ENCODE assay signal across 13 cellular contexts in genomic region chr1:55720243-55720642, GRCh38.
DNase-seq lines count a peak whose midpoint lies in the region; ATAC-seq and TF ChIP-seq lines count a peak whose summit lies in the region.
"Had no signal": no experiment of that assay in that cellular context is flagged by ENCODE, and none has a peak within 500 bp of the region (broad histone marks: within the 10 kb centered on the region; RNA-seq: fewer than 3 reads in every experiment).

No MANE protein-coding gene starts in this region.

- H3K4me3 ChIP-seq in SJSA1 (no peak overlapping the region), heart left ventricle (no peak overlapping the region), sigmoid colon (no peak overlapping the region), A673 (ENCODE audit: low read depth, low read length, poor library complexity, severe bottlenecking) (no peak overlapping the region)
- H3K4me3 ChIP-seq: gastrocnemius medialis had no signal

- TF ChIP-seq CTCF in heart left ventricle (IDR thresholded peaks at IDR 0.05): no peak
- TF ChIP-seq CTCF in sigmoid colon (IDR thresholded peaks at IDR 0.05): no peak
- no peak for TF ChIP-seq CTCF in A673 (conservative IDR thresholded peaks at IDR 0.05; ENCODE audit: low read depth, low read length)

- WGBS in heart left ventricle, 4 donors: 73 to 85% (median 80%) methylated on average over 3 of the region's 3 CpGs
- WGBS in sigmoid colon, 2 donors: 70 to 79% methylated on average over 3 of the region's 3 CpGs

- H3K36me3 ChIP-seq in SJSA1 (no peaks in the 10 kb centered on the region), heart left ventricle (no peaks in the 10 kb centered on the region), sigmoid colon (no peaks in the 10 kb centered on the region), A673 (ENCODE audit: insufficient read depth, low read length, poor library complexity, severe bottlenecking) (no peaks in the 10 kb centered on the region)
- H3K36me3 ChIP-seq: gastrocnemius medialis had no signal

- H3K27ac ChIP-seq in SJSA1 (peak overlapping the region; percentile 83), heart left ventricle (no peak overlapping the region), sigmoid colon (peak overlapping the region; percentile 14 to 89 (median 68)), A673 (ENCODE audit: low read depth, low read length, poor library complexity, severe bottlenecking) (no peak overlapping the region)

- POLR2A ChIA-PET in A673 (lab: Charles Lee; ENCODE audit: low non-redundant PET): no interaction called here

- intact Hi-C loops in heart left ventricle (cut with DNase I) (no loop called here), sigmoid colon (cut with DNase I) (no loop called here), A673 (cut with micrococcal nuclease; ENCODE audit: unreplicated experiment) (no loop called here)

- no peaks in the 10 kb centered on the region for H3K27me3 ChIP-seq in SJSA1 (replicated peaks)
- H3K27me3 ChIP-seq in heart left ventricle: no peaks in the 10 kb centered on the region
- no peaks in the 10 kb centered on the region for H3K27me3 ChIP-seq in sigmoid colon
- H3K27me3 ChIP-seq in A673 (replicated peaks; ENCODE audit: insufficient read depth, low read depth, low read length, poor library complexity): no peaks in the 10 kb centered on the region
- H3K27me3 ChIP-seq: gastrocnemius medialis had no signal

- no peak for TF ChIP-seq EP300 in sigmoid colon (IDR thresholded peaks at IDR 0.05)

- no peak for TF ChIP-seq POLR2A in heart left ventricle (IDR thresholded peaks at IDR 0.05)
- no peak for TF ChIP-seq POLR2A in sigmoid colon (IDR thresholded peaks at IDR 0.05)

- ATAC-seq in heart left ventricle (peak in 1 of 4 donors; percentile 53), HG03571 (IDR thresholded peaks at IDR 0.05; ENCODE audit: unreplicated experiment) (no peak), GM21717 (IDR thresholded peaks at IDR 0.05; ENCODE audit: unreplicated experiment) (no peak), GM19324 (IDR thresholded peaks at IDR 0.05; ENCODE audit: low FRiP score, unreplicated experiment) (no peak)
- ATAC-seq: stimulated activated effector memory CD8-positive, alpha-beta T cell treated with anti-CD3 and anti-CD28 coated beads, Interleukin-12 subunit alpha, Interleukin-12 subunit beta, amount 100 ng/mL, for 72 hours had no signal

- H3K9me3 ChIP-seq in SJSA1 (replicated peaks) (no peaks in the 10 kb centered on the region), heart left ventricle (no peaks in the 10 kb centered on the region), sigmoid colon (no peaks in the 10 kb centered on the region), A673 (ENCODE audit: low read depth, low read length, poor library complexity, severe bottlenecking) (no peaks in the 10 kb centered on the region)
- H3K9me3 ChIP-seq: gastrocnemius medialis had no signal

- BruUV-seq in A673 (replicated peaks; lab: Mats Ljungman, UMichigan): no TSS peak

- DNase-seq in EL (peak; percentile 29), SJSA1 (ENCODE audit: low read depth in 1 of 2, low spot score in 2 of 2) (no peak), heart left ventricle (peak in 3 of 5 donors; percentile 51 to 60 (median 57)), sigmoid colon (peak; percentile 71), A673 (ENCODE audit: low spot score) (no peak)
- DNase-seq: cortex of kidney; kidney glomerular epithelial cell; stimulated activated CD4-positive, alpha-beta T cell treated with anti-CD3 and anti-CD28 coated beads, Interleukin-2, amount 100 ng/mL, for 24 hours had no signal

- H3K4me1 ChIP-seq in SJSA1 (replicated peaks) (peaks cover 72% of the 10 kb centered on the region), heart left ventricle (peaks cover 0 to 25% (median 10%) of the 10 kb centered on the region in 12 donors), sigmoid colon (peaks cover 0 to 43% (median 31%) of the 10 kb centered on the region in 4 donors), A673 (ENCODE audit: insufficient read depth, low read length, poor library complexity, severe bottlenecking) (no peaks in the 10 kb centered on the region)

- CTCF ChIA-PET in A673 (lab: Charles Lee): no interaction called here

Comparison
In these comparisons a context has a peak if more than half of its experiments do, and no peak if none do; other contexts are left out.
1. DNase-seq: peak in EL (single experiment), heart left ventricle (3 of 5) and sigmoid colon (single experiment); none in SJSA1 (0 of 2) and A673 (single experiment).
2. H3K27ac ChIP-seq: peak in SJSA1 (single experiment) and sigmoid colon (4 of 4); none in heart left ventricle (0 of 12) and A673 (single experiment).